ENCODE assay signal across 13 cellular contexts in genomic region chr5:98209418-98209817, GRCh38.
"Had no signal": no experiment of that assay in that cellular context is flagged by ENCODE, and none has a peak within 500 bp of the region (broad histone marks: within the 10 kb centered on the region; RNA-seq: fewer than 3 reads in every experiment).

No MANE protein-coding gene starts in this region.

- H3K9me3 ChIP-seq: colonic mucosa, esophagus muscularis mucosa, esophagus squamous epithelium, gastrocnemius medialis, gastroesophageal sphincter, heart left ventricle, heart right ventricle had no signal

- ATAC-seq: effector memory CD8-positive, alpha-beta T cell; esophagus mucosa; foreskin keratinocyte; gastrocnemius medialis; gastroesophageal sphincter; heart left ventricle; heart right ventricle had no signal

- H3K36me3 ChIP-seq: colonic mucosa, esophagus muscularis mucosa, esophagus squamous epithelium, gastrocnemius medialis, gastroesophageal sphincter, heart left ventricle, heart right ventricle had no signal

- H3K27ac ChIP-seq: colonic mucosa, coronary artery, dorsolateral prefrontal cortex, epithelial cell of prostate, esophagus muscularis mucosa, esophagus squamous epithelium, foreskin keratinocyte, gastrocnemius medialis, gastroesophageal sphincter, heart left ventricle, heart right ventricle had no signal

- H3K27me3 ChIP-seq: colonic mucosa, dorsolateral prefrontal cortex, esophagus muscularis mucosa, esophagus squamous epithelium, foreskin keratinocyte, gastrocnemius medialis, gastroesophageal sphincter, heart left ventricle, heart right ventricle had no signal

- H3K4me3 ChIP-seq: colonic mucosa, coronary artery, dorsolateral prefrontal cortex, esophagus muscularis mucosa, esophagus squamous epithelium, gastrocnemius medialis, gastroesophageal sphincter, heart left ventricle, heart right ventricle had no signal
